ENCODE assay signal across 16 cellular contexts in genomic region chr1:41232305-41232704, GRCh38. TPM values are rescaled to one million over a fixed set of nuclear protein-coding genes. Genes with fewer than 3 reads are reported as not detected.
DNase-seq lines count a peak whose midpoint lies in the region; ATAC-seq, FAIRE-seq and TF ChIP-seq lines count a peak whose summit lies in the region.
"Had no signal": no experiment of that assay in that cellular context is flagged by ENCODE, and none has a peak within 500 bp of the region (broad histone marks: within the 10 kb centered on the region; RNA-seq: fewer than 3 reads in every experiment).

No MANE protein-coding gene starts in this region.

- no peak for FAIRE-seq in K562 (lab: Jason Lieb, UNC)
- FAIRE-seq: A204.1, GM12891 had no signal

- no peak overlapping the region for H2AFZ ChIP-seq in Loucy (ENCODE audit: low read length)
- H2AFZ ChIP-seq in K562 (ENCODE audit: low read depth, low read length), result no peak overlapping the region
- H2AFZ ChIP-seq in hepatocyte, result no peak overlapping the region

- TF ChIP-seq RAD21 in K562 (CRISPR knock-in tag; conservative IDR thresholded peaks at IDR 0.05 in 1 of 2, IDR thresholded peaks at IDR 0.05 in 1 of 2), result no peak

- CTCF ChIA-PET in K562 (lab: Yijun Ruan, JAX; ENCODE audit: low intra/inter-chr PET ratio), result no interaction called here

- no peak for ATAC-seq in K562
- peak; percentile 65 to 84 (median 72) for ATAC-seq in right lobe of liver
- ATAC-seq in GM19467 (IDR thresholded peaks at IDR 0.05; ENCODE audit: unreplicated experiment), result no peak
- no peak for ATAC-seq in mucosa of descending colon

- H3K4me2 ChIP-seq in Loucy (ENCODE audit: low read depth, low read length, poor library complexity, severe bottlenecking) (peak overlapping the region; percentile 6), K562 (ENCODE audit: insufficient read depth, low read length) (no peak overlapping the region), hepatocyte (peak overlapping the region; percentile 18)

- H3K9me1 ChIP-seq in K562 (ENCODE audit: control insufficient read depth, insufficient read depth, low read length), result no peaks in the 10 kb centered on the region

- H3K36me3 ChIP-seq in Loucy (ENCODE audit: insufficient read depth, low read length) (no peaks in the 10 kb centered on the region), K562 (ENCODE audit: control insufficient read depth, insufficient read depth, low read length) (no peaks in the 10 kb centered on the region), hepatocyte (replicated peaks; ENCODE audit: insufficient read depth, low read depth) (no peaks in the 10 kb centered on the region), right lobe of liver (no peaks in the 10 kb centered on the region), mucosa of descending colon (ENCODE audit: low read depth) (no peaks in the 10 kb centered on the region), tibial artery (no peaks in the 10 kb centered on the region)

- no peak overlapping the region for H3K9ac ChIP-seq in Loucy (ENCODE audit: low read depth, low read length, poor library complexity, severe bottlenecking)
- H3K9ac ChIP-seq in K562 (ENCODE audit: insufficient read depth in 1 of 2, low read depth in 2 of 2, low read length in 2 of 2), result no peak overlapping the region

- no peak overlapping the region for H3K4me3 ChIP-seq in Loucy (ENCODE audit: low read length, poor library complexity, severe bottlenecking)
- H3K4me3 ChIP-seq in K562, result no peak overlapping the region
- no peak overlapping the region for H3K4me3 ChIP-seq in hepatocyte
- H3K4me3 ChIP-seq in right lobe of liver, result no peak overlapping the region
- no peak overlapping the region for H3K4me3 ChIP-seq in mucosa of descending colon
- no peak overlapping the region for H3K4me3 ChIP-seq in tibial artery

- 48% methylated on average over 3 of the region's 3 CpGs for WGBS in K562 (ENCODE audit: insufficient coverage, low coverage, missing lambda C conversion rate)
- WGBS in hepatocyte (ENCODE audit: low lambda C conversion rate, missing lambda C conversion rate), result 83% methylated on average over 3 of the region's 3 CpGs
- WGBS in right lobe of liver (ENCODE audit: insufficient coverage, low coverage, low lambda C conversion rate, missing lambda C conversion rate), result 22% methylated on average over 3 of the region's 3 CpGs

- TF ChIP-seq EP300 in K562 (IDR thresholded peaks at IDR 0.05; ENCODE audit: low read length), result no peak

- H3K79me2 ChIP-seq in Loucy (ENCODE audit: insufficient read depth, low read length) (peaks cover 94% of the 10 kb centered on the region), K562 (ENCODE audit: control insufficient read depth, insufficient read depth, low read length) (peaks cover 35% of the 10 kb centered on the region), hepatocyte (peaks cover 96% of the 10 kb centered on the region)

- no peaks in the 10 kb centered on the region for H3F3A ChIP-seq in Loucy (ENCODE audit: low read depth)

- no peak for TF ChIP-seq CTCF in Loucy (conservative IDR thresholded peaks at IDR 0.05; ENCODE audit: low read length)
- TF ChIP-seq CTCF in K562 (IDR thresholded peaks at IDR 0.05 in 2 of 3, conservative IDR thresholded peaks at IDR 0.05 in 1 of 3; ENCODE audit: insufficient read depth in 2 of 3, low read depth in 1 of 3, low read length in 3 of 3), result no peak
- TF ChIP-seq CTCF in hepatocyte (IDR thresholded peaks at IDR 0.05; ENCODE audit: poor library complexity), result no peak
- TF ChIP-seq CTCF in right lobe of liver (IDR thresholded peaks at IDR 0.05), result no peak
- no peak for TF ChIP-seq CTCF in mucosa of descending colon (IDR thresholded peaks at IDR 0.05)
- TF ChIP-seq CTCF in tibial artery (IDR thresholded peaks at IDR 0.05), result no peak

- no peak for TF ChIP-seq POLR2A in K562 (conservative IDR thresholded peaks at IDR 0.05)
- TF ChIP-seq POLR2A in right lobe of liver (IDR thresholded peaks at IDR 0.05), result no peak

- H3K4me1 ChIP-seq in Loucy (ENCODE audit: insufficient read depth, low read length, poor library complexity, severe bottlenecking) (peaks cover 12% of the 10 kb centered on the region), K562 (replicated peaks in 1 of 2; ENCODE audit: control insufficient read depth in 2 of 2, insufficient read depth in 2 of 2, low read length in 2 of 2) (peaks cover 0 to 12% of the 10 kb centered on the region in 2 experiments; a peak in 2 of 5 replicates), hepatocyte (ENCODE audit: insufficient read depth) (peaks cover 17% of the 10 kb centered on the region), right lobe of liver (peaks cover 0 to 26% (median 10%) of the 10 kb centered on the region in 4 donors), mucosa of descending colon (ENCODE audit: low read depth) (peaks cover 4% of the 10 kb centered on the region), tibial artery (peaks cover 0 to 23% (median 0%) of the 10 kb centered on the region in 4 donors)

- intact Hi-C loops in K562 (cut with micrococcal nuclease), result no loop called here
- intact Hi-C loops in right lobe of liver (cut with DNase I), result loop anchor here in 1 of 2 donors (10.0 kb wide), 1 partner anchor 208 kb away; the partner anchor contains the start of gene SLFNL1
- intact Hi-C loops in mucosa of descending colon (cut with DNase I, micrococcal nuclease), result no loop called here
- intact Hi-C loops in tibial artery (cut with DNase I; ENCODE audit: low total_unique reads), result no loop called here

- no peaks in the 10 kb centered on the region for H3K9me2 ChIP-seq in Loucy (replicated peaks; ENCODE audit: low read depth, low read length)
- H3K9me2 ChIP-seq in hepatocyte (replicated peaks; ENCODE audit: insufficient read depth), result no peaks in the 10 kb centered on the region

- H3K27ac ChIP-seq in K562 (ENCODE audit: extremely low read depth, low read depth, low read length) (no peak overlapping the region), hepatocyte (no peak overlapping the region), right lobe of liver (peak overlapping the region in 1 of 3 donors; percentile 5), tibial artery (no peak overlapping the region)

- no TSS peak for BruUV-seq in K562 (replicated peaks; lab: Mats Ljungman, UMichigan)

- H3K27me3 ChIP-seq in Loucy (ENCODE audit: insufficient read depth, low read length, poor library complexity, severe bottlenecking) (no peaks in the 10 kb centered on the region), K562 (ENCODE audit: control insufficient read depth in 2 of 2, insufficient read depth in 2 of 2, low read length in 2 of 2) (no peaks in the 10 kb centered on the region), hepatocyte (no peaks in the 10 kb centered on the region), right lobe of liver (no peaks in the 10 kb centered on the region), tibial artery (no peaks in the 10 kb centered on the region)

- DNase-seq in K562 (ENCODE audit: extremely low read depth in 1 of 4, low spot score in 3 of 4), result no peak
- DNase-seq in hepatocyte (ENCODE audit: low spot score), result no peak
- DNase-seq in right lobe of liver, result no peak
- no peak for DNase-seq in 8988T
- DNase-seq in mucosa of descending colon, result no peak
- DNase-seq in tibial artery, result no peak
- DNase-seq: C1 segment of cervical spinal cord; Calu3; CD4-positive, alpha-beta T cell; DMS79; GOT3; H9 had no signal

- peaks cover 64% of the 10 kb centered on the region for H4K20me1 ChIP-seq in Loucy (ENCODE audit: insufficient read depth, low read length, poor library complexity, severe bottlenecking)
- H4K20me1 ChIP-seq in K562 (replicated peaks; ENCODE audit: control insufficient read depth, insufficient read depth, low read length), result peaks cover 12% of the 10 kb centered on the region; the same call in 1 of the 2 replicates
- H4K20me1 ChIP-seq in hepatocyte (ENCODE audit: insufficient read depth, poor library complexity, severe bottlenecking), result peaks cover 6% of the 10 kb centered on the region

- H3K9me3 ChIP-seq in Loucy (ENCODE audit: insufficient read depth, low read depth, low read length), result no peaks in the 10 kb centered on the region
- H3K9me3 ChIP-seq in K562 (replicated peaks; ENCODE audit: control insufficient read depth, insufficient read depth, low read depth, low read length), result no peaks in the 10 kb centered on the region
- H3K9me3 ChIP-seq in hepatocyte (ENCODE audit: low read depth), result no peaks in the 10 kb centered on the region
- no peaks in the 10 kb centered on the region for H3K9me3 ChIP-seq in right lobe of liver
- no peaks in the 10 kb centered on the region for H3K9me3 ChIP-seq in mucosa of descending colon
- no peaks in the 10 kb centered on the region for H3K9me3 ChIP-seq in tibial artery

- POLR2A ChIA-PET in K562 (lab: Yijun Ruan, JAX), result no interaction called here

- in situ Hi-C loops in K562 (cut with MboI), result no loop called here

TF ChIP-seq in K562, 482 proteins besides CTCF, POLR2A, EP300 and RAD21 (continues in another document):
- no peak for TF ChIP-seq PCBP2 (IDR thresholded peaks at IDR 0.05; ENCODE audit: low read depth, low read length, poor library complexity, severe bottlenecking)
- TF ChIP-seq CEBPB (tag; IDR thresholded peaks at IDR 0.05), result 0 out of 2 replicates have a peak, but pooled peaks have one; percentile 21
- no peak for TF ChIP-seq KHSRP (IDR thresholded peaks at IDR 0.05)
- no peak for TF ChIP-seq ZNF197 (CRISPR knock-in tag; IDR thresholded peaks at IDR 0.05; ENCODE audit: low read depth)
- no peak for TF ChIP-seq LARP7 (IDR thresholded peaks at IDR 0.05)

RNA-seq across cellular contexts. Expression of gene SCMH1, which starts 9.8 kb away (rescaled TPM):
- 86.3 and 90.3 TPM in 2 replicates for total RNA-seq in K562 (2011; cell fraction: chromatin; rRNA removed; ENCODE audit: low replicate concordance)
- total RNA-seq in K562 (2011; cell fraction: nucleolus; rRNA removed), result 47.4 and 64.9 TPM in 2 replicates
- total RNA-seq in K562 (2011; cell fraction: nucleoplasm; rRNA removed), result 66.9 and 67.4 TPM in 2 replicates
- total RNA-seq in K562 (2014; rRNA removed), result 26.8 and 30.5 TPM in 2 replicates
- 19.2 and 19.8 TPM in 2 replicates for total RNA-seq in K562 (2014; rRNA removed; fragmentation: Illumina TruSeq; extraction: Trizol)
- 24.3 and 27.6 TPM in 2 replicates for total RNA-seq in K562 (2015; rRNA removed; fragmentation: Illumina TruSeq; extraction: Trizol)
- total RNA-seq in K562 (2021), result 32.0 and 33.0 TPM in 2 replicates
- polyA plus RNA-seq in K562 (2011; rRNA removed), result 32.3 and 37.6 TPM in 2 replicates
- polyA plus RNA-seq in K562 (2011; cell fraction: cytosol; rRNA removed), result 35.5 and 35.8 TPM in 2 replicates
- polyA plus RNA-seq in K562 (2011; cell fraction: nucleus; rRNA removed), result 78.5 and 122 TPM in 2 replicates
- polyA plus RNA-seq in K562 (2012), result 26.6 and 40.9 TPM in 2 replicates
- 35.3 and 37.0 TPM in 2 replicates for polyA plus RNA-seq in K562 (2014; fragmentation: Illumina TruSeq; extraction: Trizol)
- 10 to 100 TPM in 1 of 2 experiments, 1 to 10 TPM in 1; 8.5 to 14.0 TPM for polyA plus RNA-seq in K562 (2014; fragmentation: Nextera tagmentation; extraction: Ambion mirVana)
- polyA plus RNA-seq in K562 (2014; rRNA removed), result 27.6 and 27.9 TPM in 2 replicates
- polyA minus RNA-seq in K562 (2011; rRNA and poly(A)+ RNA removed), result 33.1 and 40.4 TPM in 2 replicates
- 16.2 and 17.2 TPM in 2 replicates for polyA minus RNA-seq in K562 (2011; cell fraction: cytosol; rRNA and poly(A)+ RNA removed)
- polyA minus RNA-seq in K562 (2011; cell fraction: nucleus; rRNA and poly(A)+ RNA removed), result 36.2 and 36.3 TPM in 2 replicates
- 42.8 and 52.3 TPM in 2 replicates for total RNA-seq in hepatocyte
- 48.1 and 55.9 TPM in 2 replicates for polyA plus RNA-seq in hepatocyte
- total RNA-seq in right lobe of liver, result 10 to 100 TPM in 4 of 6 experiments, 1 to 10 TPM in 2; 6.6 to 16.9 (median 13.1) TPM
- 10 to 100 TPM; 25.1 to 66.9 (median 35.6) TPM for total RNA-seq in mucosa of descending colon

Comparison
In these comparisons a context has a peak if more than half of its experiments do, and no peak if none do; other contexts are left out.
1. ATAC-seq: peak in right lobe of liver (4 of 4); none in K562 (single experiment), GM19467 (single experiment) and mucosa of descending colon (single experiment).